25 cellular contexts compared by ENCODE assay signal in genomic region chr11:134406264-134407185, GRCh38. TPM values are rescaled to one million over a fixed set of nuclear protein-coding genes. Genes with fewer than 3 reads are reported as not detected.
DNase-seq lines count a peak whose midpoint lies in the region; ATAC-seq and TF ChIP-seq lines count a peak whose summit lies in the region.
"Had no signal": no experiment of that assay in that cellular context is flagged by ENCODE, and none has a peak within 500 bp of the region (broad histone marks: within the 10 kb centered on the region; RNA-seq: fewer than 3 reads in every experiment).

No MANE protein-coding gene starts in this region.

- TF ChIP-seq CTCF in HEK293 (tag by site-specific recombination; IDR thresholded peaks at IDR 0.05) (no peak), glutamatergic neuron (IDR thresholded peaks at IDR 0.05; ENCODE audit: partially characterized antibody, unreplicated experiment) (no peak), stomach (IDR thresholded peaks at IDR 0.05) (no peak), sigmoid colon (IDR thresholded peaks at IDR 0.05) (no peak)

- intact Hi-C loops in stomach (cut with DNase I; ENCODE audit: low total_unique reads) (no loop called here), sigmoid colon (cut with DNase I) (no loop called here)

- peak; percentile 5 for DNase-seq in amniotic epithelial cell (ENCODE audit: low read depth)
- no peak for DNase-seq in glutamatergic neuron
- DNase-seq in stomach = peak; percentile 72
- no peak for DNase-seq in sigmoid colon
- no peak for DNase-seq in occipital lobe (lab: John Stamatoyannopoulos, UW)
- DNase-seq: activated CD4-positive, alpha-beta T cell treated with anti-CD3 and anti-CD28 coated beads, Interleukin-2, amount 50 U/mL, for 4 hours; activated gamma-delta T cell treated with Interleukin-2 at 50 U/mL for 16 hours; central memory CD4-positive, alpha-beta T cell; COR-L47; effector CD8-positive, alpha-beta T cell; esophagus squamous epithelium; KBM-7; mesendoderm; MV-4-11; naive B cell; NCI-H187; NCI-H226; stimulated activated naive CD8-positive, alpha-beta T cell treated with anti-CD3 and anti-CD28 coated beads, Interleukin-15, Interleukin-2, amounts not matched to agents 100 U/mL and 50 U/mL, for 24 hours; T-helper 2 cell; transverse colon had no signal

- TF ChIP-seq EP300 in stomach (IDR thresholded peaks at IDR 0.05) (no peak), sigmoid colon (IDR thresholded peaks at IDR 0.05) (no peak)

- POLR2A ChIA-PET in HEK293 (lab: Yijun Ruan, JAX) = no interaction called here

- peaks cover 27% of the 10 kb centered on the region for H3K4me1 Mint-ChIP-seq in glutamatergic neuron (ENCODE audit: low read depth, unreplicated experiment)

- H3K27me3 ChIP-seq in stomach (peaks cover 7 to 79% (median 20%) of the 10 kb centered on the region in 3 donors), sigmoid colon (peaks cover 5 to 80% (median 33%) of the 10 kb centered on the region in 3 donors)

- 63 to 75% (median 68%) methylated on average over 11 of the region's 11 CpGs for WGBS in stomach, 5 donors
- WGBS in sigmoid colon, 2 donors = 75 to 78% methylated on average over 11 of the region's 11 CpGs

- CTCF ChIA-PET in HEK293 (lab: Yijun Ruan, JAX) = no interaction called here

- H3K4me3 ChIP-seq in HEK293 (ENCODE audit: low read depth, low read length) = no peak overlapping the region
- H3K4me3 ChIP-seq in stomach = no peak overlapping the region
- H3K4me3 ChIP-seq in sigmoid colon = no peak overlapping the region
- H3K4me3 ChIP-seq: esophagus squamous epithelium, skin epidermis, transverse colon had no signal

- TF ChIP-seq POLR2A in stomach (IDR thresholded peaks at IDR 0.05) (no peak), sigmoid colon (IDR thresholded peaks at IDR 0.05) (no peak)

- H3K4me1 ChIP-seq in HEK293 (ENCODE audit: control insufficient read depth, insufficient read depth, low read length) (no peaks in the 10 kb centered on the region), stomach (peaks cover 7 to 29% (median 13%) of the 10 kb centered on the region in 4 donors), sigmoid colon (peaks cover 0 to 7% (median 6%) of the 10 kb centered on the region in 4 donors)

- no peak for ATAC-seq in GM21825 (IDR thresholded peaks at IDR 0.05; ENCODE audit: unreplicated experiment)
- ATAC-seq: stimulated activated naive CD8-positive, alpha-beta T cell treated with anti-CD3 and anti-CD28 coated beads, Interleukin-15, Interleukin-2, amounts not matched to agents 100 U/mL and 50 U/mL, for 24 hours had no signal

- H3K4me3 Mint-ChIP-seq in glutamatergic neuron (ENCODE audit: unreplicated experiment) = peak overlapping the region; percentile 45
- H3K4me3 Mint-ChIP-seq: B cell had no signal

- H3K9me3 ChIP-seq in HEK293 (ENCODE audit: control insufficient read depth, insufficient read depth, low read depth, low read length) (no peaks in the 10 kb centered on the region), stomach (no peaks in the 10 kb centered on the region), sigmoid colon (no peaks in the 10 kb centered on the region)
- H3K9me3 ChIP-seq: esophagus squamous epithelium, transverse colon had no signal

- H3K27ac Mint-ChIP-seq in glutamatergic neuron (ENCODE audit: unreplicated experiment) = no peak overlapping the region
- H3K27ac Mint-ChIP-seq: B cell, naive B cell, progenitor cell of endocrine pancreas had no signal

- peaks cover 6% of the 10 kb centered on the region for H3K27me3 Mint-ChIP-seq in glutamatergic neuron (ENCODE audit: unreplicated experiment)

- H3K27ac ChIP-seq in HEK293 (ENCODE audit: extremely low read depth, low read depth, low read length) (no peak overlapping the region), stomach (peak overlapping the region in 4 of 5 donors; percentile 57 to 84 (median 76)), sigmoid colon (no peak overlapping the region)
- H3K27ac ChIP-seq: esophagus squamous epithelium, skin epidermis, transverse colon had no signal

- H3K36me3 ChIP-seq in HEK293 (ENCODE audit: control insufficient read depth in 2 of 2, insufficient read depth in 1 of 2, low read length in 2 of 2) (no peaks in the 10 kb centered on the region), stomach (no peaks in the 10 kb centered on the region), sigmoid colon (no peaks in the 10 kb centered on the region)
- H3K36me3 ChIP-seq: esophagus squamous epithelium, transverse colon had no signal

- peaks cover 3% of the 10 kb centered on the region for H3K9me3 Mint-ChIP-seq in glutamatergic neuron (ENCODE audit: unreplicated experiment)

- H3K36me3 Mint-ChIP-seq in glutamatergic neuron (ENCODE audit: unreplicated experiment) = peaks cover 8% of the 10 kb centered on the region

TF ChIP-seq in HEK293, 187 proteins besides CTCF, POLR2A, EP300 and RAD21:
- 0 out of 2 replicates have a peak, but pooled peaks have one; percentile 20 for TF ChIP-seq ZNF768 (tag by site-specific recombination; IDR thresholded peaks at IDR 0.05)
- TF ChIP-seq ZNF114 (tag by site-specific recombination; IDR thresholded peaks at IDR 0.05) = no peak
- no peak for TF ChIP-seq ZNF544 (tag by site-specific recombination; IDR thresholded peaks at IDR 0.05)
- no peak for TF ChIP-seq ZIC2 (tag by site-specific recombination; IDR thresholded peaks at IDR 0.05)
- no peak for TF ChIP-seq ZNF830 (tag by site-specific recombination; IDR thresholded peaks at IDR 0.05; ENCODE audit: low read depth)
- TF ChIP-seq ZNF629 (tag by site-specific recombination; IDR thresholded peaks at IDR 0.05) = no peak
TF ChIP-seq in HEK293: peak in this region for 1.

RNA-seq across cellular contexts. Expression of gene B3GAT1, which starts 5.5 kb away (rescaled TPM):
- total RNA-seq in glutamatergic neuron (ENCODE audit: unreplicated experiment) = 240 TPM
- 10 to 100 TPM in 3 of 5 donors, not detected in 2; 21.0 to 34.4 (median 25.8) TPM for total RNA-seq in stomach
- polyA plus RNA-seq in stomach = 10 to 100 TPM in 2 of 3 donors, 1 to 10 TPM in 1; 5.3 to 16.3 (median 12.6) TPM
- total RNA-seq in sigmoid colon = under 1 TPM in 3 of 4 donors, not detected in 1; 0.16 to 0.28 (median 0.27) TPM
- under 1 TPM in 1 of 3 donors, not detected in 2; 0.63 TPM for polyA plus RNA-seq in sigmoid colon
- 34.6 TPM for total RNA-seq in occipital lobe
- total RNA-seq: B cell had no signal

Comparison
In these comparisons a context has a peak if more than half of its experiments do, and no peak if none do; other contexts are left out.
1. H3K27ac ChIP-seq: peak in stomach (4 of 5); none in HEK293 (single experiment) and sigmoid colon (0 of 4).
2. DNase-seq: peak in amniotic epithelial cell (single experiment) and stomach (single experiment); none in glutamatergic neuron (single experiment), sigmoid colon (single experiment) and occipital lobe (single experiment).